Comparison of ENCODE assay signal across 1 cellular context in the genomic region with DNA sequence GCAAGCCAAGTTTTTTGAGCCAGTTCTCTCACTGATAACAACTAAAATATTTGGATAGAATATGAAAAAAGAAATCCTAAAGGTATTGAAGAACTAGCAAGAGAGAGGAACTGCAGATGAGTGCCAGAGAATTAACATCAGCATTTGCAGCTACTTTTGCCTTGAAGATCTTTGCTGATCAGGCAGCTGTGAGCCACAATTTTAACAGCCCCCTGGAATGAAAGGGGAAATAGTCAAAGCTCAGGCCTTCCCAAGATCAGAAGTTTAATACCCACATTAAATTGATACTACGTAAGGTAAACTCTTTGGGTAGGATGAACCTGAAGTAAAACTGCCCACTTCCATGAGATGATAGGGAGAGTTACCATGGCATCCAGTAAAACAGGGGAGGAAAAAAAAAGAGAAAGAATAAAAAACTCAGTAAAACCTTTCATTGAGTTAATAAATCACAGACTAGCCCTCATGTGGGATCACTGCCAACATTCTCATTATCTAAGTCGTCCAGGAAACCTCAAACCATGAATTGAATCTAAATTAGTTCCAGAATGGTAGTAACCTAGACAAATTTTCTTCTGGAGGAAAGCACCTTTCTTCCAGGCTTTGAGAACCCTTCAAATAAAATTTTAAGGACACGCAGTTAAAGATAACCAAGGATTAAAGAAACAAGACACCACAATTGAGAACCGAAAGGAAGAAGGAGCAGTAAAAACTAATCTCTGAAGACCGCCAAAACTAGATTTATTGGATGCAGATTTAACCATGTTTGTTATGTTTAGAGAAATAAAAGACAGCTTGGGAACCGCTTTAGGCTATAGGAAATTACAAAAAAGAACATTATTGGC.
TF ChIP-seq lines count a peak whose summit lies in the region.

No MANE protein-coding gene starts in this region.

TF ChIP-seq in HEK293, 187 proteins besides CTCF, POLR2A, EP300 and RAD21 (continued from another document and continues in another):
- TF ChIP-seq, protein P1, sequence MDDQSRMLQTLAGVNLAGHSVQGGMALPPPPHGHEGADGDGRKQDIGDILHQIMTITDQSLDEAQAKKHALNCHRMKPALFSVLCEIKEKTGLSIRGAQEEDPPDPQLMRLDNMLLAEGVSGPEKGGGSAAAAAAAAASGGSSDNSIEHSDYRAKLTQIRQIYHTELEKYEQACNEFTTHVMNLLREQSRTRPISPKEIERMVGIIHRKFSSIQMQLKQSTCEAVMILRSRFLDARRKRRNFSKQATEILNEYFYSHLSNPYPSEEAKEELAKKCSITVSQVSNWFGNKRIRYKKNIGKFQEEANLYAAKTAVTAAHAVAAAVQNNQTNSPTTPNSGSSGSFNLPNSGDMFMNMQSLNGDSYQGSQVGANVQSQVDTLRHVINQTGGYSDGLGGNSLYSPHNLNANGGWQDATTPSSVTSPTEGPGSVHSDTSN (CRISPR knock-in tag; IDR thresholded peaks at IDR 0.05): no peak
- no peak for TF ChIP-seq ZNF558 (tag by site-specific recombination; IDR thresholded peaks at IDR 0.05)
- TF ChIP-seq ZNF48 (tag by site-specific recombination; IDR thresholded peaks at IDR 0.05): no peak
- TF ChIP-seq ZSCAN30 (tag by site-specific recombination; IDR thresholded peaks at IDR 0.05): peak; percentile 96
- peak; percentile 74; the same call in 1 of the 2 replicates for TF ChIP-seq ZNF596 (tag by site-specific recombination; IDR thresholded peaks at IDR 0.05)
- TF ChIP-seq, protein P2, sequence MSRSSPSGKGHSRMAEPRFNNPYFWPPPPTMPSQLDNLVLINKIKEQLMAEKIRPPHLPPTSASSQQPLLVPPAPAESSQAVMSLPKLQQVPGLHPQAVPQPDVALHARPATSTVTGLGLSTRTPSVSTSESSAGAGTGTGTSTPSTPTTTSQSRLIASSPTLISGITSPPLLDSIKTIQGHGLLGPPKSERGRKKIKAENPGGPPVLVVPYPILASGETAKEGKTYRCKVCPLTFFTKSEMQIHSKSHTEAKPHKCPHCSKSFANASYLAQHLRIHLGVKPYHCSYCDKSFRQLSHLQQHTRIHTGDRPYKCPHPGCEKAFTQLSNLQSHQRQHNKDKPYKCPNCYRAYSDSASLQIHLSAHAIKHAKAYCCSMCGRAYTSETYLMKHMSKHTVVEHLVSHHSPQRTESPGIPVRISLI (tag by site-specific recombination; IDR thresholded peaks at IDR 0.05): peak; percentile 8; the same call in 1 of the 2 replicates
- no peak for TF ChIP-seq ZNF658 (tag by site-specific recombination; IDR thresholded peaks at IDR 0.05)
- TF ChIP-seq ZNF561 (tag by site-specific recombination; IDR thresholded peaks at IDR 0.05; ENCODE audit: borderline replicate concordance): peak; percentile 98; the same call in 1 of the 2 replicates
- TF ChIP-seq TRIM28 (IDR thresholded peaks at IDR 0.05; ENCODE audit: borderline replicate concordance, low read length): peak; percentile 95
- TF ChIP-seq BCL11A (tag by site-specific recombination; IDR thresholded peaks at IDR 0.05; ENCODE audit: low read depth): peak; percentile 83
- TF ChIP-seq, protein P3, sequence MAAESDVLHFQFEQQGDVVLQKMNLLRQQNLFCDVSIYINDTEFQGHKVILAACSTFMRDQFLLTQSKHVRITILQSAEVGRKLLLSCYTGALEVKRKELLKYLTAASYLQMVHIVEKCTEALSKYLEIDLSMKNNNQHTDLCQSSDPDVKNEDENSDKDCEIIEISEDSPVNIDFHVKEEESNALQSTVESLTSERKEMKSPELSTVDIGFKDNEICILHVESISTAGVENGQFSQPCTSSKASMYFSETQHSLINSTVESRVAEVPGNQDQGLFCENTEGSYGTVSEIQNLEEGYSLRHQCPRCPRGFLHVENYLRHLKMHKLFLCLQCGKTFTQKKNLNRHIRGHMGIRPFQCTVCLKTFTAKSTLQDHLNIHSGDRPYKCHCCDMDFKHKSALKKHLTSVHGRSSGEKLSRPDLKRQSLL (tag by site-specific recombination; IDR thresholded peaks at IDR 0.05): peak; percentile 87
- TF ChIP-seq ZNF221 (tag by site-specific recombination; IDR thresholded peaks at IDR 0.05; ENCODE audit: borderline replicate concordance): peak; percentile 89; the same call in 1 of the 2 replicates
- TF ChIP-seq MEIS1 (CRISPR knock-in tag; IDR thresholded peaks at IDR 0.05; ENCODE audit: borderline replicate concordance): no peak
- TF ChIP-seq ZNF19 (tag by site-specific recombination; IDR thresholded peaks at IDR 0.05; ENCODE audit: low read depth): no peak
- TF ChIP-seq ZNF140 (tag by site-specific recombination; IDR thresholded peaks at IDR 0.05): no peak
- no peak for TF ChIP-seq ZNF223 (tag by site-specific recombination; IDR thresholded peaks at IDR 0.05)
- no peak for TF ChIP-seq ZNF544 (tag by site-specific recombination; IDR thresholded peaks at IDR 0.05)
- TF ChIP-seq, protein P4, sequence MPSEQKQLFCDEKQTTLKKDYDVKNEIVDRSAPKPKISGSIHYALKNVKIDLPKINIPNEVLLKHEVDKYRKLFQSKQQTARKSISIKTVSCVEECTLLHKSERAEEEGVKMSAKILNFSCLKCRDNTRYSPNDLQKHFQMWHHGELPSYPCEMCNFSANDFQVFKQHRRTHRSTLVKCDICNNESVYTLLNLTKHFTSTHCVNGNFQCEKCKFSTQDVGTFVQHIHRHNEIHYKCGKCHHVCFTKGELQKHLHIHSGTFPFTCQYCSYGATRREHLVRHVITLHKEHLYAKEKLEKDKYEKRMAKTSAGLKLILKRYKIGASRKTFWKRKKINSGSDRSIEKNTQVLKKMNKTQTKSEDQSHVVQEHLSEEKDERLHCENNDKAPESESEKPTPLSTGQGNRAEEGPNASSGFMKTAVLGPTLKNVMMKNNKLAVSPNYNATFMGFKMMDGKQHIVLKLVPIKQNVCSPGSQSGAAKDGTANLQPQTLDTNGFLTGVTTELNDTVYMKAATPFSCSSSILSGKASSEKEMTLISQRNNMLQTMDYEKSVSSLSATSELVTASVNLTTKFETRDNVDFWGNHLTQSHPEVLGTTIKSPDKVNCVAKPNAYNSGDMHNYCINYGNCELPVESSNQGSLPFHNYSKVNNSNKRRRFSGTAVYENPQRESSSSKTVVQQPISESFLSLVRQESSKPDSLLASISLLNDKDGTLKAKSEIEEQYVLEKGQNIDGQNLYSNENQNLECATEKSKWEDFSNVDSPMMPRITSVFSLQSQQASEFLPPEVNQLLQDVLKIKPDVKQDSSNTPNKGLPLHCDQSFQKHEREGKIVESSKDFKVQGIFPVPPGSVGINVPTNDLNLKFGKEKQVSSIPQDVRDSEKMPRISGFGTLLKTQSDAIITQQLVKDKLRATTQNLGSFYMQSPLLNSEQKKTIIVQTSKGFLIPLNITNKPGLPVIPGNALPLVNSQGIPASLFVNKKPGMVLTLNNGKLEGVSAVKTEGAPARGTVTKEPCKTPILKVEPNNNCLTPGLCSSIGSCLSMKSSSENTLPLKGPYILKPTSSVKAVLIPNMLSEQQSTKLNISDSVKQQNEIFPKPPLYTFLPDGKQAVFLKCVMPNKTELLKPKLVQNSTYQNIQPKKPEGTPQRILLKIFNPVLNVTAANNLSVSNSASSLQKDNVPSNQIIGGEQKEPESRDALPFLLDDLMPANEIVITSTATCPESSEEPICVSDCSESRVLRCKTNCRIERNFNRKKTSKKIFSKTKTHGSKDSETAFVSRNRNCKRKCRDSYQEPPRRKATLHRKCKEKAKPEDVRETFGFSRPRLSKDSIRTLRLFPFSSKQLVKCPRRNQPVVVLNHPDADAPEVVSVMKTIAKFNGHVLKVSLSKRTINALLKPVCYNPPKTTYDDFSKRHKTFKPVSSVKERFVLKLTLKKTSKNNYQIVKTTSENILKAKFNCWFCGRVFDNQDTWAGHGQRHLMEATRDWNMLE (tag by site-specific recombination; conservative IDR thresholded peaks at IDR 0.05; ENCODE audit: low read depth): no peak
- TF ChIP-seq ZNF280C (tag by site-specific recombination; IDR thresholded peaks at IDR 0.05): no peak
- TF ChIP-seq ZIC2 (tag by site-specific recombination; IDR thresholded peaks at IDR 0.05): no peak
- TF ChIP-seq ZNF555 (tag by site-specific recombination; conservative IDR thresholded peaks at IDR 0.05): no peak
- TF ChIP-seq ZSCAN23 (tag by site-specific recombination; IDR thresholded peaks at IDR 0.05): no peak
- TF ChIP-seq SP7 (tag by site-specific recombination; IDR thresholded peaks at IDR 0.05): peak; percentile 96
- no peak for TF ChIP-seq ZNF426 (tag by site-specific recombination; IDR thresholded peaks at IDR 0.05)
- peak; percentile 97 for TF ChIP-seq BCL6B (tag by site-specific recombination; IDR thresholded peaks at IDR 0.05)
- TF ChIP-seq ZNF398 (tag by site-specific recombination; IDR thresholded peaks at IDR 0.05): peak; percentile 63
- no peak for TF ChIP-seq SCRT2 (tag by site-specific recombination; IDR thresholded peaks at IDR 0.05)
- no peak for TF ChIP-seq ZNF624 (tag by site-specific recombination; IDR thresholded peaks at IDR 0.05)
- TF ChIP-seq, protein P5, sequence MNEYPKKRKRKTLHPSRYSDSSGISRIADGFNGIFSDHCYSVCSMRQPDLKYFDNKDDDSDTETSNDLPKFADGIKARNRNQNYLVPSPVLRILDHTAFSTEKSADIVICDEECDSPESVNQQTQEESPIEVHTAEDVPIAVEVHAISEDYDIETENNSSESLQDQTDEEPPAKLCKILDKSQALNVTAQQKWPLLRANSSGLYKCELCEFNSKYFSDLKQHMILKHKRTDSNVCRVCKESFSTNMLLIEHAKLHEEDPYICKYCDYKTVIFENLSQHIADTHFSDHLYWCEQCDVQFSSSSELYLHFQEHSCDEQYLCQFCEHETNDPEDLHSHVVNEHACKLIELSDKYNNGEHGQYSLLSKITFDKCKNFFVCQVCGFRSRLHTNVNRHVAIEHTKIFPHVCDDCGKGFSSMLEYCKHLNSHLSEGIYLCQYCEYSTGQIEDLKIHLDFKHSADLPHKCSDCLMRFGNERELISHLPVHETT (tag by site-specific recombination; IDR thresholded peaks at IDR 0.05): no peak
- peak; percentile 100 for TF ChIP-seq ZNF843 (tag by site-specific recombination; IDR thresholded peaks at IDR 0.05)
- peak; percentile 89 for TF ChIP-seq GFI1B (tag by site-specific recombination; IDR thresholded peaks at IDR 0.05)
- TF ChIP-seq, protein P6, sequence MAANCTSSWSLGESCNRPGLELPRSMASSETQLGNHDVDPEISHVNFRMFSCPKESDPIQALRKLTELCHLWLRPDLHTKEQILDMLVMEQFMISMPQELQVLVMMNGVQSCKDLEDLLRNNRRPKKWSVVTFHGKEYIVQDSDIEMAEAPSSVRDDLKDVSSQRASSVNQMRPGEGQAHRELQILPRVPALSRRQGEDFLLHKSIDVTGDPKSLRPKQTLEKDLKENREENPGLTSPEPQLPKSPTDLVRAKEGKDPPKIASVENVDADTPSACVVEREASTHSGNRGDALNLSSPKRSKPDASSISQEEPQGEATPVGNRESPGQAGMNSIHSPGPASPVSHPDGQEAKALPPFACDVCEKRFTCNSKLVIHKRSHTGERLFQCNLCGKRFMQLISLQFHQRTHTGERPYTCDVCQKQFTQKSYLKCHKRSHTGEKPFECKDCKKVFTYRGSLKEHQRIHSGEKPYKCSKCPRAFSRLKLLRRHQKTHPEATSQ (tag by site-specific recombination; IDR thresholded peaks at IDR 0.05): 0 out of 2 replicates have a peak, but pooled peaks have one; percentile 23
- TF ChIP-seq INSM2 (tag by site-specific recombination; IDR thresholded peaks at IDR 0.05): peak; percentile 78; the same call in 1 of the 2 replicates
